In genomic region chr3:106255870-106256248, GRCh38 we compare ENCODE assay signal across 12 cellular contexts.
DNase-seq lines count a peak whose midpoint lies in the region; ATAC-seq and TF ChIP-seq lines count a peak whose summit lies in the region.
"Had no signal": no experiment of that assay in that cellular context is flagged by ENCODE, and none has a peak within 500 bp of the region (broad histone marks: within the 10 kb centered on the region; RNA-seq: fewer than 3 reads in every experiment).

No MANE protein-coding gene starts in this region.

- no peak overlapping the region for H3K4me3 ChIP-seq in neural progenitor cell
- H3K4me3 ChIP-seq: colonic mucosa had no signal

- no peaks in the 10 kb centered on the region for H3F3A ChIP-seq in neural progenitor cell (ENCODE audit: low read depth)

- H3K9me3 ChIP-seq in neural progenitor cell (ENCODE audit: low read depth), result no peaks in the 10 kb centered on the region
- H3K9me3 ChIP-seq: colonic mucosa had no signal

- H3K4me1 ChIP-seq in neural progenitor cell, result no peaks in the 10 kb centered on the region
- H3K4me1 ChIP-seq: colonic mucosa had no signal

- H3K27ac ChIP-seq in neural progenitor cell, result no peak overlapping the region
- H3K27ac ChIP-seq: colonic mucosa had no signal

- no peak overlapping the region for H3K4me3 Mint-ChIP-seq in neural progenitor cell
- H3K4me3 Mint-ChIP-seq: neural crest cell had no signal

- H3K9me3 Mint-ChIP-seq in neural progenitor cell, result peaks cover 14% of the 10 kb centered on the region

- no peaks in the 10 kb centered on the region for H3K79me2 ChIP-seq in neural progenitor cell (ENCODE audit: low read depth)

- peaks cover 9% of the 10 kb centered on the region for H3K27me3 Mint-ChIP-seq in neural progenitor cell (ENCODE audit: insufficient read depth, low read depth)

- H3K9ac ChIP-seq in neural progenitor cell, result no peak overlapping the region

- no peaks in the 10 kb centered on the region for H3K36me3 ChIP-seq in neural progenitor cell
- H3K36me3 ChIP-seq: colonic mucosa had no signal

- H4K20me1 ChIP-seq in neural progenitor cell (ENCODE audit: low read depth), result no peaks in the 10 kb centered on the region

- ATAC-seq in GM18870 (IDR thresholded peaks at IDR 0.05; ENCODE audit: unreplicated experiment) (peak; percentile 94), GM21723 (IDR thresholded peaks at IDR 0.05; ENCODE audit: unreplicated experiment) (peak; percentile 94), HG03378 (IDR thresholded peaks at IDR 0.05; ENCODE audit: unreplicated experiment) (peak; percentile 92)
- ATAC-seq: Right ventricle myocardium inferior had no signal

- peaks cover 4% of the 10 kb centered on the region for H3K36me3 Mint-ChIP-seq in neural progenitor cell

- no peak overlapping the region for H3K27ac Mint-ChIP-seq in neural progenitor cell

- no peaks in the 10 kb centered on the region for H3K4me1 Mint-ChIP-seq in neural progenitor cell
- H3K4me1 Mint-ChIP-seq: neural crest cell had no signal

- DNase-seq in neural progenitor cell (ENCODE audit: low spot score) (no peak), A172 (ENCODE audit: low spot score) (no peak), NCI-H345 treated with DMSO at 0.1 percent for 48 hours (lab: John Stamatoyannopoulos, UW; ENCODE audit: unreplicated experiment) (no peak), SHP77 treated with DMSO at 0.1 percent for 48 hours (lab: John Stamatoyannopoulos, UW) (no peak)
- DNase-seq in activated naive CD4-positive, alpha-beta T cell treated with anti-CD3 and anti-CD28 coated beads, Interleukin-2, amount 50 U/mL, for 16 hours, result no peak
- DNase-seq: activated CD8-positive, alpha-beta memory T cell treated with anti-CD3 and anti-CD28 coated beads, Interleukin-2, amount 50 U/mL, for 4 hours; colonic mucosa had no signal

- no peaks in the 10 kb centered on the region for H3K27me3 ChIP-seq in neural progenitor cell
- H3K27me3 ChIP-seq: colonic mucosa had no signal

- no peak overlapping the region for H3K4me2 ChIP-seq in neural progenitor cell

- TF ChIP-seq CTCF in neural progenitor cell (IDR thresholded peaks at IDR 0.05), result no peak

- peak overlapping the region; percentile 82 for H2AFZ ChIP-seq in neural progenitor cell (replicated peaks)
